8 cellular contexts compared by ENCODE assay signal in the genomic region with DNA sequence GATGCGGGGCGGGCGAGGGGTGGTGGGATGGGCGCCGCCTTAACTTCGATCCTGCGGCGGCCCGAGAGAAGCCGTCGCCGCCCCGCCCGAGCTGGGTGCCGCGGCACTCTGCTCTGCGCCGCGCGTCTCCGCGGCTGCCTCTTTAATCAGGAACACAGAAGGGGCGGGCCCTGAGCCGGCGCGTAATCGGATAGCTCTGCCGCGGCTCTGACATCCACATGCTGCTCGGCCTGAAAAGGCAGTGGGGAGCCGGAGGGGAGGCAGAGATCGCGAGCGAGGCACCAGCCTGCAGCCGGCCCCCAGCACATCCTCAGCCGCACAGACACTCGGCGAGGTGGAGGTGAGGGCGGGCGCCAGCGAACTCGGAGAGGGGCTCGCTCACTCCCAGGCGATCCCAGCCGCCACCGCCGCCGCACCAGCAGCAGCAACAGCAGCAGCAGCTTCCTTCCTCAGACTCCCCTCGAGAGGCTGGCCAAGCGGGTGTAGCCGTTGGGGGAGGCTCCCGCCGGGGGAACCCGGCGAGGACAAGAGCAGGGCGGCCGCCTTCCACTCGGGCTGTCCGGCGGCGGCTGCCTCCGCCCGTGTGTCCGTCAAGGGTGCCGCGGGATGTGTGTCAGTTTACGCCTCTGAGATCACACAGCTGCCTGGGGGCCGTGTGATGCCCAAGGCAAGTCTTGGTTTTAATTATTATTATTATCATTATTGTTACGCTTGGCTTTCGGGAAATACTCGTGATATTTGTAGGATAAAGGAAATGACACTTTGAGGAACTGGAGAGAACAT. TPM values are rescaled to one million over a fixed set of nuclear protein-coding genes. Genes with fewer than 3 reads are reported as not detected.
A peak's percentile ranks its signal among the peaks of the same experiment; 100 is the strongest.
DNase-seq lines count a peak whose midpoint lies in the region.

A gene with protein sequence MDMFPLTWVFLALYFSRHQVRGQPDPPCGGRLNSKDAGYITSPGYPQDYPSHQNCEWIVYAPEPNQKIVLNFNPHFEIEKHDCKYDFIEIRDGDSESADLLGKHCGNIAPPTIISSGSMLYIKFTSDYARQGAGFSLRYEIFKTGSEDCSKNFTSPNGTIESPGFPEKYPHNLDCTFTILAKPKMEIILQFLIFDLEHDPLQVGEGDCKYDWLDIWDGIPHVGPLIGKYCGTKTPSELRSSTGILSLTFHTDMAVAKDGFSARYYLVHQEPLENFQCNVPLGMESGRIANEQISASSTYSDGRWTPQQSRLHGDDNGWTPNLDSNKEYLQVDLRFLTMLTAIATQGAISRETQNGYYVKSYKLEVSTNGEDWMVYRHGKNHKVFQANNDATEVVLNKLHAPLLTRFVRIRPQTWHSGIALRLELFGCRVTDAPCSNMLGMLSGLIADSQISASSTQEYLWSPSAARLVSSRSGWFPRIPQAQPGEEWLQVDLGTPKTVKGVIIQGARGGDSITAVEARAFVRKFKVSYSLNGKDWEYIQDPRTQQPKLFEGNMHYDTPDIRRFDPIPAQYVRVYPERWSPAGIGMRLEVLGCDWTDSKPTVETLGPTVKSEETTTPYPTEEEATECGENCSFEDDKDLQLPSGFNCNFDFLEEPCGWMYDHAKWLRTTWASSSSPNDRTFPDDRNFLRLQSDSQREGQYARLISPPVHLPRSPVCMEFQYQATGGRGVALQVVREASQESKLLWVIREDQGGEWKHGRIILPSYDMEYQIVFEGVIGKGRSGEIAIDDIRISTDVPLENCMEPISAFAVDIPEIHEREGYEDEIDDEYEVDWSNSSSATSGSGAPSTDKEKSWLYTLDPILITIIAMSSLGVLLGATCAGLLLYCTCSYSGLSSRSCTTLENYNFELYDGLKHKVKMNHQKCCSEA (plus strand): TSS at position 263 of the 783 bp plus-strand sequence. CDS start 790 bp downstream, outside the sequence.

- H3K36me3 ChIP-seq in HAP-1 (replicated peaks) (no peaks in the 10 kb centered on the region), MG63 (no peaks in the 10 kb centered on the region)

- H3K27me3 ChIP-seq in HAP-1 (ENCODE audit: low read depth) (0 out of 2 replicates have a peak, but pooled peaks cover 2% of the 10 kb centered on the region), MG63 (peaks cover 3% of the 10 kb centered on the region; the same call in 1 of the 2 replicates)

- H3K4me3 ChIP-seq in HAP-1 (peak within 1 kb of the TSS; percentile 49), MG63 (peak within 1 kb of the TSS; percentile 67)

- H3K27ac ChIP-seq in adipose tissue (ENCODE audit: low read depth, low read length) = peak within 1 kb of the TSS; percentile 32

- H3K9me3 ChIP-seq in HAP-1 (no peaks in the 10 kb centered on the region), MG63 (no peaks in the 10 kb centered on the region)

- WGBS in adipose tissue, 3 donors = 0 to 1% (median 1%) methylated on average over 70 to 71 of the region's 71 CpGs

- DNase-seq in ELF-1 (ENCODE audit: low read depth, low spot score) (peak; percentile 95), HAP-1 (ENCODE audit: low spot score in 2 of 2) (peak; percentile 80 to 88), MG63 (peak; percentile 73), SK-MEL-5 (ENCODE audit: low read depth, low spot score) (peak; percentile 91), head of caudate nucleus (peak; percentile 58 to 93 (median 83)), occipital lobe (lab: John Stamatoyannopoulos, UW) (peak; percentile 46), cerebellar nuclear complex (lab: John Stamatoyannopoulos, UW) (no peak)

- in situ Hi-C loops in HAP-1 (cut with MboI; ENCODE audit: low sequenced_read_pairs) = loop anchor here (25.0 kb wide), 2 partner anchors 820 to 1370 kb away; no protein-coding TSS in a partner anchor
- in situ Hi-C loops in SK-MEL-5 (cut with HindIII; ENCODE audit: low pct_unique_long_range_greater_than_20kb, low sequenced_read_pairs) = no loop called here

- intact Hi-C loops in head of caudate nucleus (cut with DNase I) = loop anchor here (10.0 kb wide), 1 partner anchor 808 kb away; no protein-coding TSS in a partner anchor

- peaks cover 3% of the 10 kb centered on the region for H3K4me1 ChIP-seq in HAP-1

RNA-seq across cellular contexts. Expression of the gene that starts here (rescaled TPM):
- 3.5 TPM in 1 of 2 replicates, not detected in the other for total RNA-seq in MG63 (2014; rRNA removed; shearing (Covaris generic); ENCODE audit: low replicate concordance)
- 174 and 204 TPM in 2 replicates for total RNA-seq in SK-MEL-5 (2014; rRNA removed; shearing (Covaris generic))
- polyA plus RNA-seq in SK-MEL-5 (2015; cell fraction: cytosol; rRNA removed) = 206 and 239 TPM in 2 replicates
- polyA plus RNA-seq in SK-MEL-5 (2015; cell fraction: nucleus; rRNA removed) = 83.4 and 104 TPM in 2 replicates
- polyA plus RNA-seq in adipose tissue = 10 to 100 TPM in 2 of 3 donors, 1 to 10 TPM in 1; 1.7 to 20.4 (median 11.4) TPM
- 22.1 TPM for total RNA-seq in occipital lobe

Comparison
In these comparisons a context has a peak if more than half of its experiments do, and no peak if none do; other contexts are left out.
1. DNase-seq: peak in ELF-1 (single experiment), HAP-1 (2 of 2), MG63 (single experiment), SK-MEL-5 (single experiment), head of caudate nucleus (42 of 42) and occipital lobe (single experiment); none in cerebellar nuclear complex (0 of 2).